Comparison of ENCODE assay signal across 8 cellular contexts in the genomic region with DNA sequence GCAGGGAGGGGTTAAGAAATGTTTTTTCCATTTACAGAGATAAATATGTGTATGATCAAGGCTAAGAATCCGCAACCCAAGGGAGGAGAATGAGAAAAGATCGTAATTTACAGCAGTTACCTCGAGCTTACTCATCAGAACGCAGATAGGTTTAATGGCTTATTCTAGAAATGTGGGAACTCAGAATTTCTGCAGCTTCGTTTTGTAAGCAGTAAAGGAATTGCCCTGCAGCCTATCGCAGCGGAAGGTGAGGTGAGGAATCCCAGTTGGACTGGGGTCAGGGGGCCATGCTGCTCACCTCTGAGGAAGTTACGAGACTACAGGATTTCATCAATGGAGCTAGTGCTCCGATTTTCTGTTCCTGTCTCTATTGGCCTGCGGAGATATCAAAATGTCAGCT. TPM values are rescaled to one million over a fixed set of nuclear protein-coding genes. Genes with fewer than 3 reads are reported as not detected.
"Had no signal": no experiment of that assay in that cellular context is flagged by ENCODE, and none has a peak within 500 bp of the region (broad histone marks: within the 10 kb centered on the region; RNA-seq: fewer than 3 reads in every experiment).

No MANE protein-coding gene starts in this region.

- DNase-seq: GDM1, GF-D8 had no signal

- H3K4me3 ChIP-seq: GM12878 had no signal

- FAIRE-seq: G401.6, GM12878, GM12891, GM12892, GM18507, GM19239 had no signal

- ATAC-seq: GM12878 had no signal

RNA-seq across cellular contexts. Expression of a gene that starts 8.1 kb away (rescaled TPM):
- polyA plus RNA-seq: GM12878 had no signal
